In the genomic region with DNA sequence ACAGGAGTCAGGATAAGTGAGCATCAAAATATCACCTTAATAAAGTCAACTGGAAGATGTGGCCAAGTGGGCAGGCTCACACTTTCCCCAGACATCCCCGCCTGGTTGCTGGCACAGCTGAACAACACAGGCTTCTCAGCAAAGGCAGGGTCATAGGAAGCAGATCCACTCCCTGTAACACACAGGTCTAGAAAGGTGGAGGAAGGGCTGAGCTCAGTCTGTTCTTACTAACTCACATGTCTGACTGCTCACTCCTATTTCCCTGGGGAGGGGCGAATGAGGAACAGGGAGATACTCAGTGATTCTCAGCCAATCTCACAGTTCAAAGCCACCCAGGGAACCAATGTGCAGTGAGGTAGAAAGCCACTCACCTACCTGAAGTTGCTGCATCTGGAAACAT, we compare ENCODE assay signal across 1 cellular context.
TF ChIP-seq lines count a peak whose summit lies in the region.

No MANE protein-coding gene starts in this region.

TF ChIP-seq in HepG2, 621 proteins besides CTCF, POLR2A, EP300 and RAD21:
- no peak for TF ChIP-seq NCOA1 (CRISPR knock-in tag; IDR thresholded peaks at IDR 0.05)
- TF ChIP-seq, protein P1, sequence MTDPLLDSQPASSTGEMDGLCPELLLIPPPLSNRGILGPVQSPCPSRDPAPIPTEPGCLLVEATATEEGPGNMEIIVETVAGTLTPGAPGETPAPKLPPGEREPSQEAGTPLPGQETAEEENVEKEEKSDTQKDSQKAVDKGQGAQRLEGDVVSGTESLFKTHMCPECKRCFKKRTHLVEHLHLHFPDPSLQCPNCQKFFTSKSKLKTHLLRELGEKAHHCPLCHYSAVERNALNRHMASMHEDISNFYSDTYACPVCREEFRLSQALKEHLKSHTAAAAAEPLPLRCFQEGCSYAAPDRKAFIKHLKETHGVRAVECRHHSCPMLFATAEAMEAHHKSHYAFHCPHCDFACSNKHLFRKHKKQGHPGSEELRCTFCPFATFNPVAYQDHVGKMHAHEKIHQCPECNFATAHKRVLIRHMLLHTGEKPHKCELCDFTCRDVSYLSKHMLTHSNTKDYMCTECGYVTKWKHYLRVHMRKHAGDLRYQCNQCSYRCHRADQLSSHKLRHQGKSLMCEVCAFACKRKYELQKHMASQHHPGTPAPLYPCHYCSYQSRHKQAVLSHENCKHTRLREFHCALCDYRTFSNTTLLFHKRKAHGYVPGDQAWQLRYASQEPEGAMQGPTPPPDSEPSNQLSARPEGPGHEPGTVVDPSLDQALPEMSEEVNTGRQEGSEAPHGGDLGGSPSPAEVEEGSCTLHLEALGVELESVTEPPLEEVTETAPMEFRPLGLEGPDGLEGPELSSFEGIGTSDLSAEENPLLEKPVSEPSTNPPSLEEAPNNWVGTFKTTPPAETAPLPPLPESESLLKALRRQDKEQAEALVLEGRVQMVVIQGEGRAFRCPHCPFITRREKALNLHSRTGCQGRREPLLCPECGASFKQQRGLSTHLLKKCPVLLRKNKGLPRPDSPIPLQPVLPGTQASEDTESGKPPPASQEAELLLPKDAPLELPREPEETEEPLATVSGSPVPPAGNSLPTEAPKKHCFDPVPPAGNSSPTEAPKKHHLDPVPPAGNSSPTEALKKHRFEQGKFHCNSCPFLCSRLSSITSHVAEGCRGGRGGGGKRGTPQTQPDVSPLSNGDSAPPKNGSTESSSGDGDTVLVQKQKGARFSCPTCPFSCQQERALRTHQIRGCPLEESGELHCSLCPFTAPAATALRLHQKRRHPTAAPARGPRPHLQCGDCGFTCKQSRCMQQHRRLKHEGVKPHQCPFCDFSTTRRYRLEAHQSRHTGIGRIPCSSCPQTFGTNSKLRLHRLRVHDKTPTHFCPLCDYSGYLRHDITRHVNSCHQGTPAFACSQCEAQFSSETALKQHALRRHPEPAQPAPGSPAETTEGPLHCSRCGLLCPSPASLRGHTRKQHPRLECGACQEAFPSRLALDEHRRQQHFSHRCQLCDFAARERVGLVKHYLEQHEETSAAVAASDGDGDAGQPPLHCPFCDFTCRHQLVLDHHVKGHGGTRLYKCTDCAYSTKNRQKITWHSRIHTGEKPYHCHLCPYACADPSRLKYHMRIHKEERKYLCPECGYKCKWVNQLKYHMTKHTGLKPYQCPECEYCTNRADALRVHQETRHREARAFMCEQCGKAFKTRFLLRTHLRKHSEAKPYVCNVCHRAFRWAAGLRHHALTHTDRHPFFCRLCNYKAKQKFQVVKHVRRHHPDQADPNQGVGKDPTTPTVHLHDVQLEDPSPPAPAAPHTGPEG (CRISPR knock-in tag; IDR thresholded peaks at IDR 0.05) = 0 out of 2 replicates have a peak, but pooled peaks have one; percentile 1
TF ChIP-seq in HepG2: peak in this region for 1.
